22 cellular contexts compared by ENCODE assay signal in the genomic region with DNA sequence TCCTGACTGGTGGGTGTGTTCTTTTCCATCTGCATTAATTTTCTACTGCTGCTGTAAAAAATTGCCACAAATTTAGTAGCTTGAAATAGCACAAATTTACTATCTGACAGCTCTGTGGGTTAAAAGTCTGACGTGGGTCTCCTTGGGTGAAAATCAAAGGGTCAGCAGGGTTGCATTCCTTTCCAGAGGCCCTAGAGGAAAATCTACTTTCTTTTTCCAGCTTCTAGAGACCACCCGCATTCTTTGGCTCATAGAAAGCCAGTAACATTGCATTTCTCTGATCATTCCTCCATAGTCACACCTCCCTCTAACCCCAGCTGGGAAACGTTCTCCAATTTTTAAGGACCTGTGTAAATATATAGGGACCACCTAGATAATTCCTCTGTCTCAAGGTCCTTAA.
"Had no signal": no experiment of that assay in that cellular context is flagged by ENCODE, and none has a peak within 500 bp of the region (broad histone marks: within the 10 kb centered on the region; RNA-seq: fewer than 3 reads in every experiment).

No MANE protein-coding gene starts in this region.

- H3K27me3 Mint-ChIP-seq: activated CD8-positive, alpha-beta T cell treated with anti-CD3 and anti-CD28 coated beads for 36 hours; activated naive CD8-positive, alpha-beta T cell; activated T-helper 17 cell treated with anti-CD3 and anti-CD28 coated beads, Interleukin-2, amount 50 U/mL, for 72 hours had no signal

- H3K36me3 Mint-ChIP-seq: activated naive CD8-positive, alpha-beta T cell; WTC11 had no signal

- H3K4me1 ChIP-seq: body of pancreas, colonic mucosa had no signal

- H3K4me3 ChIP-seq: body of pancreas, colonic mucosa had no signal

- H3K36me3 ChIP-seq: colonic mucosa had no signal

- H3K9me3 Mint-ChIP-seq: activated CD8-positive, alpha-beta T cell treated with anti-CD3 and anti-CD28 coated beads for 36 hours; activated T-cell treated with anti-CD3 and anti-CD28 coated beads, Interleukin-2, amount 50 U/mL, for 4 hours; activated T-helper 17 cell treated with anti-CD3 and anti-CD28 coated beads, Interleukin-2, amount 50 U/mL, for 72 hours; endodermal cell; WTC11 had no signal

- H3K9me3 ChIP-seq: body of pancreas, colonic mucosa had no signal

- H3K4me3 Mint-ChIP-seq: activated CD8-positive, alpha-beta T cell treated with anti-CD3 and anti-CD28 coated beads for 36 hours; activated naive CD8-positive, alpha-beta T cell; activated T-cell treated with anti-CD3 and anti-CD28 coated beads, Interleukin-2, amount 50 U/mL, for 4 hours; activated T-helper 17 cell treated with anti-CD3 and anti-CD28 coated beads, Interleukin-2, amount 50 U/mL, for 72 hours; endodermal cell; WTC11 had no signal

- H3K27ac Mint-ChIP-seq: activated CD8-positive, alpha-beta T cell treated with anti-CD3 and anti-CD28 coated beads for 36 hours; activated naive CD8-positive, alpha-beta T cell; activated T-helper 17 cell treated with anti-CD3 and anti-CD28 coated beads, Interleukin-2, amount 50 U/mL, for 72 hours; endodermal cell; WTC11 had no signal

- DNase-seq: activated CD4-positive, alpha-beta T cell treated with anti-CD3 and anti-CD28 coated beads for 48 hours; activated CD4-positive, alpha-beta T cell treated with anti-CD3 and anti-CD28 coated beads, Interleukin-2, amount 50 U/mL, for 1 hour; activated CD4-positive, alpha-beta T cell treated with anti-CD3 and anti-CD28 coated beads, Interleukin-2, amount 50 U/mL, for 48 hours; activated CD8-positive, alpha-beta memory T cell treated with anti-CD3 and anti-CD28 coated beads for 24 hours; activated CD8-positive, alpha-beta T cell treated with anti-CD3 and anti-CD28 coated beads for 36 hours; activated effector memory CD4-positive, alpha-beta T cell treated with Interleukin-2 at 50 U/mL for 16 hours; activated gamma-delta T cell treated with Interleukin-2 at 50 U/mL for 16 hours; activated naive CD4-positive, alpha-beta T cell treated with anti-CD3 and anti-CD28 coated beads, Interleukin-2, amount 50 U/mL, for 16 hours; activated naive CD4-positive, alpha-beta T cell treated with Interleukin-2 at 50 U/mL for 16 hours; activated T-cell treated with anti-CD3 and anti-CD28 coated beads, Interleukin-2, amount 50 U/mL, for 4 hours; amniotic stem cell; anterior cingulate cortex; body of pancreas; colonic mucosa; effector memory CD4-positive, alpha-beta T cell; endodermal cell; foreskin fibroblast; T-helper 2 cell had no signal

- H3K27ac ChIP-seq: body of pancreas, colonic mucosa, VCaP had no signal

- H3K27me3 ChIP-seq: body of pancreas, colonic mucosa had no signal

- H3K4me1 Mint-ChIP-seq: activated T-helper 17 cell treated with anti-CD3 and anti-CD28 coated beads, Interleukin-2, amount 50 U/mL, for 72 hours; endodermal cell had no signal
